In genomic region chr15:78264304-78265136, GRCh38 we compare ENCODE assay signal across 9 cellular contexts. TPM values are rescaled to one million over a fixed set of nuclear protein-coding genes. Genes with fewer than 3 reads are reported as not detected.
A peak's percentile ranks its signal among the peaks of the same experiment; 100 is the strongest.
DNase-seq lines count a peak whose midpoint lies in the region; ATAC-seq and TF ChIP-seq lines count a peak whose summit lies in the region.
"Had no signal": no experiment of that assay in that cellular context is flagged by ENCODE, and none has a peak within 500 bp of the region (broad histone marks: within the 10 kb centered on the region; RNA-seq: fewer than 3 reads in every experiment).

TSS of gene DNAJA4 (plus strand) at chr15:78264562. CDS start at chr15:78264764, 202 bp downstream.

- H3K27me3 ChIP-seq in left lung: no peaks in the 10 kb centered on the region

- no peak for TF ChIP-seq CTCF in coronary artery (IDR thresholded peaks at IDR 0.05)
- TF ChIP-seq CTCF in left lung (IDR thresholded peaks at IDR 0.05): no peak

- intact Hi-C loops in left lung (cut with DNase I): no loop called here

- peak within 1 kb of the TSS; percentile 71 for H3K4me3 ChIP-seq in coronary artery
- peak within 1 kb of the TSS; percentile 55 to 64 for H3K4me3 ChIP-seq in left lung
- H3K4me3 ChIP-seq: A549 had no signal

- peak; percentile 76 for ATAC-seq in left lung
- ATAC-seq in HG03045 (IDR thresholded peaks at IDR 0.05; ENCODE audit: unreplicated experiment): no peak
- ATAC-seq in HG02970 (IDR thresholded peaks at IDR 0.05; ENCODE audit: low FRiP score, unreplicated experiment): no peak
- ATAC-seq: A549 had no signal

- no peaks in the 10 kb centered on the region for H3K9me3 ChIP-seq in left lung
- H3K9me3 ChIP-seq: A549 had no signal

- DNase-seq in NCI-H1105 treated with DMSO at 0.1 percent for 48 hours (lab: John Stamatoyannopoulos, UW): peak; percentile 1
- DNase-seq in NCI-H1105 (lab: John Stamatoyannopoulos, UW): no peak
- peak; percentile 65 for DNase-seq in activated CD4-positive, alpha-beta T cell treated with anti-CD3 and anti-CD28 coated beads, Interleukin-2, amount 50 U/mL, for 1 hour
- DNase-seq in coronary artery (ENCODE audit: low spot score): no peak
- peak; percentile 54 to 88 for DNase-seq in left lung
- DNase-seq in stimulated activated CD4-positive, alpha-beta T cell treated with anti-CD3 and anti-CD28 coated beads, Interleukin-4, amount 100 ng/mL, for 4 hours: peak; percentile 58 to 66

- H3K36me3 ChIP-seq in left lung: no peaks in the 10 kb centered on the region

- H3K27ac ChIP-seq in coronary artery: peak within 1 kb of the TSS; percentile 46 to 64
- peak within 1 kb of the TSS; percentile 42 to 61 for H3K27ac ChIP-seq in left lung
- H3K27ac ChIP-seq: A549 had no signal

- H3K4me1 ChIP-seq in left lung: peaks cover 8 to 18% of the 10 kb centered on the region in 2 donors
- H3K4me1 ChIP-seq: A549 had no signal

RNA-seq across cellular contexts. Expression of gene DNAJA4, which starts in this region (rescaled TPM):
- 10 to 100 TPM; 17.2 to 22.3 TPM for total RNA-seq in left lung

Comparison
In these comparisons a context has a peak if more than half of its experiments do, and no peak if none do; other contexts are left out.
1. DNase-seq: peak in NCI-H1105 treated with DMSO at 0.1 percent for 48 hours (single experiment), activated CD4-positive, alpha-beta T cell treated with anti-CD3 and anti-CD28 coated beads, Interleukin-2, amount 50 U/mL, for 1 hour (single experiment), left lung (2 of 2) and stimulated activated CD4-positive, alpha-beta T cell treated with anti-CD3 and anti-CD28 coated beads, Interleukin-4, amount 100 ng/mL, for 4 hours (2 of 2); none in NCI-H1105 (single experiment) and coronary artery (single experiment).